21 cellular contexts compared by ENCODE assay signal in the genomic region with DNA sequence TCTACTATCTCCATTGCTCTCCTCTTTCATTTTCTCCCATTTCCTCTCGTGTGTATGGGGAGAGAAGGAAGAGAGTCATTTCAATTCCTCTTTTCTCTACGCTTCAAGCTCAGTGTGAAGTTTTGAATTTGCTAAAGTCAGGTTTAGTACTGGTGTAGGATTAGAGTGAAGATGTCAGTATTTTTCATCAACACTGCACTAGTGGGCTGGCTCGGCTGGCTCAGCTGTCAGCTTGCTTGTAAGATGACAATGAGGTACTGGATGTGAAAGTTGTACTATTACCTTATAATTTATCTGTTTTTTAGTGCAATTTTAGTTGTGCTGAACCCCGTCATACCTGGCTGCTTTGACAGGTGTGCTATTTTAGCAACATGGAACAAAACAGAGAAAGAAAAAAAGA. TPM values are rescaled to one million over a fixed set of nuclear protein-coding genes. Genes with fewer than 3 reads are reported as not detected.
DNase-seq lines count a peak whose midpoint lies in the region; ATAC-seq and TF ChIP-seq lines count a peak whose summit lies in the region.
"Had no signal": no experiment of that assay in that cellular context is flagged by ENCODE, and none has a peak within 500 bp of the region (broad histone marks: within the 10 kb centered on the region; RNA-seq: fewer than 3 reads in every experiment).

No MANE protein-coding gene starts in this region.

- no peaks in the 10 kb centered on the region for H3K4me1 ChIP-seq in testis
- H3K4me1 ChIP-seq: ascending aorta, gastrocnemius medialis had no signal

- H3K9me3 ChIP-seq in testis = no peaks in the 10 kb centered on the region
- H3K9me3 ChIP-seq: ascending aorta, gastrocnemius medialis, SK-N-SH had no signal

- no peaks in the 10 kb centered on the region for H3K27me3 Mint-ChIP-seq in activated T-cell treated with anti-CD3 and anti-CD28 coated beads, Interleukin-2, amount 50 U/mL, for 4 hours (ENCODE audit: low read depth)
- H3K27me3 Mint-ChIP-seq in activated T-helper 2 cell treated with anti-CD3 and anti-CD28 coated beads, Interferon-gamma antibody, Interleukin-2, Interleukin-4, amounts not matched to agents 10 μg/mL and 5 μg/mL and 100 μg/mL, durations not matched to agents 14 hours and 24 hours and 36 hours (ENCODE audit: low read depth) = no peaks in the 10 kb centered on the region

- no peaks in the 10 kb centered on the region for H3K36me3 Mint-ChIP-seq in activated T-cell treated with anti-CD3 and anti-CD28 coated beads, Interleukin-2, amount 50 U/mL, for 4 hours (ENCODE audit: insufficient read depth)
- H3K36me3 Mint-ChIP-seq in activated T-helper 2 cell treated with anti-CD3 and anti-CD28 coated beads, Interferon-gamma antibody, Interleukin-2, Interleukin-4, amounts not matched to agents 10 μg/mL and 5 μg/mL and 100 μg/mL, durations not matched to agents 14 hours and 24 hours and 36 hours (ENCODE audit: low read depth) = peaks cover 7% of the 10 kb centered on the region
- H3K36me3 Mint-ChIP-seq in stimulated activated effector memory CD8-positive, alpha-beta T cell treated with anti-CD3 and anti-CD28 coated beads, Interleukin-12 subunit alpha, Interleukin-12 subunit beta, amount 100 ng/mL, for 72 hours = peaks cover 19% of the 10 kb centered on the region

- peak overlapping the region; percentile 38 for H3K4me3 Mint-ChIP-seq in activated T-cell treated with anti-CD3 and anti-CD28 coated beads, Interleukin-2, amount 50 U/mL, for 4 hours
- H3K4me3 Mint-ChIP-seq in activated T-helper 2 cell treated with anti-CD3 and anti-CD28 coated beads, Interferon-gamma antibody, Interleukin-2, Interleukin-4, amounts not matched to agents 10 μg/mL and 5 μg/mL and 100 μg/mL, durations not matched to agents 14 hours and 24 hours and 36 hours (ENCODE audit: low read depth) = peak overlapping the region; percentile 38
- H3K4me3 Mint-ChIP-seq in stimulated activated effector memory CD8-positive, alpha-beta T cell treated with anti-CD3 and anti-CD28 coated beads, Interleukin-12 subunit alpha, Interleukin-12 subunit beta, amount 100 ng/mL, for 72 hours = peak overlapping the region; percentile 86
- H3K4me3 Mint-ChIP-seq: HFFc6 had no signal

- no peak for TF ChIP-seq CTCF in testis (IDR thresholded peaks at IDR 0.05)

- H3K27ac Mint-ChIP-seq in activated T-helper 2 cell treated with anti-CD3 and anti-CD28 coated beads, Interferon-gamma antibody, Interleukin-2, Interleukin-4, amounts not matched to agents 10 μg/mL and 5 μg/mL and 100 μg/mL, durations not matched to agents 14 hours and 24 hours and 36 hours = peak overlapping the region; percentile 85
- peak overlapping the region; percentile 90 for H3K27ac Mint-ChIP-seq in stimulated activated effector memory CD8-positive, alpha-beta T cell treated with anti-CD3 and anti-CD28 coated beads, Interleukin-12 subunit alpha, Interleukin-12 subunit beta, amount 100 ng/mL, for 72 hours
- H3K27ac Mint-ChIP-seq: HFFc6 had no signal

- intact Hi-C loops in activated T-helper 2 cell treated with anti-CD3 and anti-CD28 coated beads, Interferon-gamma antibody, Interleukin-2, Interleukin-4, amounts not matched to agents 10 μg/mL and 5 μg/mL and 100 μg/mL, durations not matched to agents 14 hours and 24 hours and 36 hours (cut with micrococcal nuclease) = loop anchor here (10.0 kb wide), 2 partner anchors 489 to 951 kb away; no protein-coding TSS in a partner anchor
- intact Hi-C loops in testis (cut with DNase I; ENCODE audit: low total_unique reads) = no loop called here

- no peak for ATAC-seq in activated T-cell treated with anti-CD3 and anti-CD28 coated beads, Interleukin-2, amount 50 U/mL, for 4 hours
- ATAC-seq in HG03175 (IDR thresholded peaks at IDR 0.05; ENCODE audit: unreplicated experiment) (peak; percentile 50), GM18858 (IDR thresholded peaks at IDR 0.05; ENCODE audit: unreplicated experiment) (no peak)
- ATAC-seq in stimulated activated effector memory CD8-positive, alpha-beta T cell treated with anti-CD3 and anti-CD28 coated beads, Interleukin-12 subunit alpha, Interleukin-12 subunit beta, amount 100 ng/mL, for 72 hours = no peak
- ATAC-seq: gastrocnemius medialis had no signal

- no peak for DNase-seq in activated T-cell treated with anti-CD3 and anti-CD28 coated beads, Interleukin-2, amount 50 U/mL, for 4 hours
- no peak for DNase-seq in activated T-cell treated with anti-CD3 and anti-CD28 coated beads, Interleukin-2, amount 50 U/mL, for 48 hours
- no peak for DNase-seq in activated T-helper 2 cell treated with anti-CD3 and anti-CD28 coated beads, Interferon-gamma antibody, Interleukin-2, Interleukin-4, amounts not matched to agents 10 μg/mL and 5 μg/mL and 100 μg/mL, durations not matched to agents 14 hours and 24 hours and 36 hours (ENCODE audit: low spot score)
- no peak for DNase-seq in stimulated activated effector memory CD8-positive, alpha-beta T cell treated with anti-CD3 and anti-CD28 coated beads, Interleukin-12 subunit alpha, Interleukin-12 subunit beta, amount 100 ng/mL, for 72 hours (ENCODE audit: low spot score in 2 of 2)
- DNase-seq in NCI-H446 (lab: John Stamatoyannopoulos, UW) = no peak
- no peak for DNase-seq in testis
- DNase-seq: activated CD8-positive, alpha-beta memory T cell treated with anti-CD3 and anti-CD28 coated beads, Interleukin-2, amount 50 U/mL, for 48 hours; Calu3; gastrocnemius medialis; HFFc6; NCI-H1694 treated with DMSO at 0.1 percent for 48 hours; NCI-H524; PC-9; SK-N-SH; stimulated activated naive CD4-positive, alpha-beta T cell had no signal

- H3K4me1 Mint-ChIP-seq in activated T-cell treated with anti-CD3 and anti-CD28 coated beads, Interleukin-2, amount 50 U/mL, for 4 hours (ENCODE audit: low read depth) = peaks cover 50% of the 10 kb centered on the region
- H3K4me1 Mint-ChIP-seq in activated T-helper 2 cell treated with anti-CD3 and anti-CD28 coated beads, Interferon-gamma antibody, Interleukin-2, Interleukin-4, amounts not matched to agents 10 μg/mL and 5 μg/mL and 100 μg/mL, durations not matched to agents 14 hours and 24 hours and 36 hours (ENCODE audit: low read depth) = peaks cover 51% of the 10 kb centered on the region
- H3K4me1 Mint-ChIP-seq in stimulated activated effector memory CD8-positive, alpha-beta T cell treated with anti-CD3 and anti-CD28 coated beads, Interleukin-12 subunit alpha, Interleukin-12 subunit beta, amount 100 ng/mL, for 72 hours = peaks cover 31% of the 10 kb centered on the region

- H3K4me3 ChIP-seq in testis = no peak overlapping the region
- H3K4me3 ChIP-seq: ascending aorta, gastrocnemius medialis, PC-9, smooth muscle cell had no signal

- no peak for TF ChIP-seq POLR2A in testis (IDR thresholded peaks at IDR 0.05)

- no peaks in the 10 kb centered on the region for H3K9me3 Mint-ChIP-seq in activated T-cell treated with anti-CD3 and anti-CD28 coated beads, Interleukin-2, amount 50 U/mL, for 4 hours
- no peaks in the 10 kb centered on the region for H3K9me3 Mint-ChIP-seq in activated T-helper 2 cell treated with anti-CD3 and anti-CD28 coated beads, Interferon-gamma antibody, Interleukin-2, Interleukin-4, amounts not matched to agents 10 μg/mL and 5 μg/mL and 100 μg/mL, durations not matched to agents 14 hours and 24 hours and 36 hours
- H3K9me3 Mint-ChIP-seq in stimulated activated effector memory CD8-positive, alpha-beta T cell treated with anti-CD3 and anti-CD28 coated beads, Interleukin-12 subunit alpha, Interleukin-12 subunit beta, amount 100 ng/mL, for 72 hours = no peaks in the 10 kb centered on the region
- H3K9me3 Mint-ChIP-seq: HFFc6 had no signal

- H3K27ac ChIP-seq in testis = no peak overlapping the region
- H3K27ac ChIP-seq: ascending aorta, gastrocnemius medialis, PC-9 had no signal

- H3K27me3 ChIP-seq in testis = no peaks in the 10 kb centered on the region
- H3K27me3 ChIP-seq: ascending aorta, gastrocnemius medialis had no signal

- H3K36me3 ChIP-seq in testis (ENCODE audit: low read depth, missing control alignments) = no peaks in the 10 kb centered on the region
- H3K36me3 ChIP-seq: ascending aorta, gastrocnemius medialis had no signal

- WGBS in testis, 2 donors = 78 to 85% methylated on average over 4 of the region's 4 CpGs

RNA-seq across cellular contexts. Expression of a gene that starts 2.1 kb away (rescaled TPM):
- total RNA-seq in activated T-cell treated with anti-CD3 and anti-CD28 coated beads, Interleukin-2, amount 50 U/mL, for 4 hours = 10 to 100 TPM; 27.5 to 44.7 (median 40.5) TPM
- total RNA-seq in activated T-helper 2 cell treated with anti-CD3 and anti-CD28 coated beads, Interferon-gamma antibody, Interleukin-2, Interleukin-4, amounts not matched to agents 10 μg/mL and 5 μg/mL and 100 μg/mL, durations not matched to agents 14 hours and 24 hours and 36 hours = 54.9 and 57.7 TPM in 2 replicates
- total RNA-seq in testis = not detected
- polyA plus RNA-seq in testis (ENCODE audit: insufficient read depth, low read depth, low replicate concordance) = 0.82 TPM
- total RNA-seq: ascending aorta, Calu3, gastrocnemius medialis, HFFc6, PC-9, smooth muscle cell had no signal
- polyA plus RNA-seq: SK-N-SH, smooth muscle cell had no signal

RNA-seq across cellular contexts. Expression of a gene that starts 11.8 kb away (rescaled TPM):
- total RNA-seq in activated T-cell treated with anti-CD3 and anti-CD28 coated beads, Interleukin-2, amount 50 U/mL, for 4 hours = not detected
- total RNA-seq in activated T-helper 2 cell treated with anti-CD3 and anti-CD28 coated beads, Interferon-gamma antibody, Interleukin-2, Interleukin-4, amounts not matched to agents 10 μg/mL and 5 μg/mL and 100 μg/mL, durations not matched to agents 14 hours and 24 hours and 36 hours = 0.05 and 0.11 TPM in 2 replicates
- 1 to 10 TPM; 3.3 to 8.2 TPM for total RNA-seq in testis
- polyA plus RNA-seq in testis (ENCODE audit: insufficient read depth, low read depth, low replicate concordance) = 6.7 TPM
- total RNA-seq: ascending aorta, Calu3, gastrocnemius medialis, HFFc6, liver, PC-9, urinary bladder had no signal
- polyA plus RNA-seq: liver, SK-N-SH, smooth muscle cell, urinary bladder had no signal

Comparison
In these comparisons a context has a peak if more than half of its experiments do, and no peak if none do; other contexts are left out.
1. RNA of a gene that starts 2.1 kb away (total RNA-seq): 54.9 to 57.7 TPM in activated T-helper 2 cell treated with anti-CD3 and anti-CD28 coated beads, Interferon-gamma antibody, Interleukin-2, Interleukin-4, amounts not matched to agents 10 μg/mL and 5 μg/mL and 100 μg/mL, durations not matched to agents 14 hours and 24 hours and 36 hours and 27.5 to 44.7 TPM in activated T-cell treated with anti-CD3 and anti-CD28 coated beads, Interleukin-2, amount 50 U/mL, for 4 hours; not detected in testis; every median in the first group is over 10 times any median in the second.
2. Peak in every context shown above with its lines, with median percentiles within 50 percentile points of each other: H3K4me3 Mint-ChIP-seq.